Comparison of ENCODE assay signal across 10 cellular contexts in the genomic region with DNA sequence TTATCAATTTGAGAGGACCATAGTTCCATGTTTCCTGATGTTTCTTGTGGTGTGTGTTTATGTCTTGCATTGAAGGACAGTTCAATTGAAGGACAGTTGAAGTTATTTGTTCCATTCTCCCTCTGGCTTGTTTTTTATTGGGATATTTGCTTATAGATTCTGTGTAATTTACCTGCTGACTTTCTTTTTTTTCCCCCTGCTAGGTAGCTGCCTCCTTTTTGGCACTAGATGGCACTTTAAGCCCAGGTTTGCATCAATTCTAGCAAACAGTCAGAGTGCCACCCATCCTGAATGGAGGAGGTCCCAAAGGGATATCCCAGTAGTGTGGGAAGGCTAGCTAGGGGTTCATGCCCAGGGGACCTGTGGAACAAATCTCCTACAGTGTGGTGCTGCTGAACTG.
DNase-seq lines count a peak whose midpoint lies in the region; ATAC-seq and TF ChIP-seq lines count a peak whose summit lies in the region.
"Had no signal": no experiment of that assay in that cellular context is flagged by ENCODE, and none has a peak within 500 bp of the region (broad histone marks: within the 10 kb centered on the region; RNA-seq: fewer than 3 reads in every experiment).

No MANE protein-coding gene starts in this region.

- H2AFZ ChIP-seq in MM.1S (ENCODE audit: low read length) (no peak overlapping the region), PC-3 (ENCODE audit: low read length) (no peak overlapping the region)

- H4K20me1 ChIP-seq in MM.1S (ENCODE audit: insufficient read depth, low read length) = no peaks in the 10 kb centered on the region
- no peaks in the 10 kb centered on the region for H4K20me1 ChIP-seq in PC-3 (ENCODE audit: low read length)

- peaks cover 0 to 1% of the 10 kb centered on the region in 2 donors for H3K4me1 Mint-ChIP-seq in immature natural killer cell
- H3K4me1 Mint-ChIP-seq in nephron progenitor cell = no peaks in the 10 kb centered on the region
- H3K4me1 Mint-ChIP-seq in naive thymus-derived CD4-positive, alpha-beta T cell = peaks cover 0 to 4% (median 0%) of the 10 kb centered on the region in 7 donors

- H3K9ac ChIP-seq in MM.1S (ENCODE audit: low read length) (no peak overlapping the region), PC-3 (ENCODE audit: low read length) (no peak overlapping the region)

- H3K4me1 ChIP-seq in MM.1S (ENCODE audit: low read length) (no peaks in the 10 kb centered on the region), PC-3 (ENCODE audit: insufficient read depth, low read length) (no peaks in the 10 kb centered on the region)
- H3K4me1 ChIP-seq in naive thymus-derived CD4-positive, alpha-beta T cell (ENCODE audit: control insufficient read depth in 2 of 2, insufficient read depth in 2 of 2, low read length in 2 of 2) = no peaks in the 10 kb centered on the region

- H3K36me3 ChIP-seq in MM.1S (replicated peaks; ENCODE audit: insufficient read depth, low read length) (no peaks in the 10 kb centered on the region), PC-3 (ENCODE audit: low read depth, low read length) (no peaks in the 10 kb centered on the region)
- H3K36me3 ChIP-seq in naive thymus-derived CD4-positive, alpha-beta T cell (ENCODE audit: control insufficient read depth in 2 of 3, insufficient read depth in 3 of 3, low read length in 3 of 3) = no peaks in the 10 kb centered on the region

- ATAC-seq in PC-3 = peak; percentile 74
- ATAC-seq in naive thymus-derived CD4-positive, alpha-beta T cell = no peak
- ATAC-seq: activated CD8-positive, alpha-beta T cell treated with anti-CD3 and anti-CD28 coated beads, Interleukin-2, amount 10 ng/mL, durations not matched to agents 7 days and 5 days had no signal

- H3K36me3 Mint-ChIP-seq in immature natural killer cell (peaks cover 20 to 24% (median 20%) of the 10 kb centered on the region in 3 donors), nephron progenitor cell (ENCODE audit: low read depth) (peaks cover 6% of the 10 kb centered on the region)
- peaks cover 0 to 8% (median 0%) of the 10 kb centered on the region in 5 donors for H3K36me3 Mint-ChIP-seq in naive thymus-derived CD4-positive, alpha-beta T cell

- H3K4me2 ChIP-seq in MM.1S (ENCODE audit: low read depth, low read length) (no peak overlapping the region), PC-3 (ENCODE audit: low read length) (no peak overlapping the region)

- H3K4me3 ChIP-seq in MM.1S (ENCODE audit: low read length) (no peak overlapping the region), PC-3 (ENCODE audit: low read length) (no peak overlapping the region)
- H3K4me3 ChIP-seq in naive thymus-derived CD4-positive, alpha-beta T cell (ENCODE audit: low read length) = no peak overlapping the region

- no peaks in the 10 kb centered on the region for H3K27me3 ChIP-seq in MM.1S (replicated peaks; ENCODE audit: insufficient read depth, low read length)
- H3K27me3 ChIP-seq in PC-3 (ENCODE audit: low read length) = no peaks in the 10 kb centered on the region; the same call in 1 of the 2 replicates
- H3K27me3 ChIP-seq in naive thymus-derived CD4-positive, alpha-beta T cell (ENCODE audit: control insufficient read depth in 2 of 2, insufficient read depth in 2 of 2, low read length in 2 of 2) = peaks cover 0 to 3% of the 10 kb centered on the region in 2 donors

- no peak overlapping the region for H3K27ac ChIP-seq in MM.1S (ENCODE audit: low read length)
- no peak overlapping the region for H3K27ac ChIP-seq in PC-3 (ENCODE audit: low read length)
- H3K27ac ChIP-seq in naive thymus-derived CD4-positive, alpha-beta T cell (ENCODE audit: low read depth, low read length) = no peak overlapping the region

- no peak overlapping the region for H3K4me3 Mint-ChIP-seq in immature natural killer cell
- no peak overlapping the region for H3K4me3 Mint-ChIP-seq in nephron progenitor cell
- no peak overlapping the region for H3K4me3 Mint-ChIP-seq in naive thymus-derived CD4-positive, alpha-beta T cell
- H3K4me3 Mint-ChIP-seq: activated CD8-positive, alpha-beta T cell treated with anti-CD3 and anti-CD28 coated beads, Interleukin-2, amount 10 ng/mL, durations not matched to agents 7 days and 5 days had no signal

- H3K9me3 ChIP-seq in MM.1S (replicated peaks; ENCODE audit: insufficient read depth, low read length) = no peaks in the 10 kb centered on the region
- no peaks in the 10 kb centered on the region for H3K9me3 ChIP-seq in PC-3 (ENCODE audit: low read length)
- peaks cover 0 to 4% (median 0%) of the 10 kb centered on the region in 3 experiments for H3K9me3 ChIP-seq in naive thymus-derived CD4-positive, alpha-beta T cell (ENCODE audit: control insufficient read depth in 2 of 3, low read length in 3 of 3)

- H3F3A ChIP-seq in MM.1S (ENCODE audit: insufficient read depth, low read length) = no peaks in the 10 kb centered on the region
- H3F3A ChIP-seq in PC-3 (ENCODE audit: low read length, unreplicated experiment) = no peaks in the 10 kb centered on the region

- H3K9me3 Mint-ChIP-seq in immature natural killer cell (peaks cover 14 to 33% (median 26%) of the 10 kb centered on the region in 6 donors), nephron progenitor cell (peaks cover 65% of the 10 kb centered on the region)
- H3K9me3 Mint-ChIP-seq in naive thymus-derived CD4-positive, alpha-beta T cell = peaks cover 0 to 37% (median 12%) of the 10 kb centered on the region in 11 donors

- CTCF ChIA-PET in PC-3 (lab: Charles Lee) = no interaction called here
- CTCF ChIA-PET in naive thymus-derived CD4-positive, alpha-beta T cell (lab: Charles Lee) = no interaction called here

- POLR2A ChIA-PET in PC-3 (lab: Charles Lee; ENCODE audit: unreplicated experiment) = no interaction called here
- POLR2A ChIA-PET in naive thymus-derived CD4-positive, alpha-beta T cell (lab: Charles Lee) = no interaction called here

- no peaks in the 10 kb centered on the region for H3K79me2 ChIP-seq in MM.1S (ENCODE audit: low read length)
- no peaks in the 10 kb centered on the region for H3K79me2 ChIP-seq in PC-3 (ENCODE audit: low read length)

- peak; percentile 74 for TF ChIP-seq CTCF in MM.1S (IDR thresholded peaks at IDR 0.05; ENCODE audit: low read length)
- peak; percentile 84 for TF ChIP-seq CTCF in PC-3 (conservative IDR thresholded peaks at IDR 0.05; ENCODE audit: low read depth, low read length)
- no peak for TF ChIP-seq CTCF in nephron progenitor cell (IDR thresholded peaks at IDR 0.05)

- H3K27me3 Mint-ChIP-seq in immature natural killer cell (ENCODE audit: low read depth in 3 of 3) = peaks cover 1 to 10% (median 2%) of the 10 kb centered on the region in 3 donors
- H3K27me3 Mint-ChIP-seq in nephron progenitor cell (ENCODE audit: low read depth, poor library complexity) = no peaks in the 10 kb centered on the region
- peaks cover 5 to 35% (median 32%) of the 10 kb centered on the region in 5 donors for H3K27me3 Mint-ChIP-seq in naive thymus-derived CD4-positive, alpha-beta T cell

- H3K9me2 ChIP-seq in MM.1S (replicated peaks; ENCODE audit: insufficient read depth, low read length) = no peaks in the 10 kb centered on the region
- H3K9me2 ChIP-seq in PC-3 (replicated peaks; ENCODE audit: low read length) = no peaks in the 10 kb centered on the region

- peak overlapping the region in 5 of 6 donors; percentile 5 to 70 (median 44) for H3K27ac Mint-ChIP-seq in immature natural killer cell
- no peak overlapping the region for H3K27ac Mint-ChIP-seq in nephron progenitor cell
- peak overlapping the region in 1 of 9 donors; percentile 38 for H3K27ac Mint-ChIP-seq in naive thymus-derived CD4-positive, alpha-beta T cell
- H3K27ac Mint-ChIP-seq: activated CD8-positive, alpha-beta T cell treated with anti-CD3 and anti-CD28 coated beads, Interleukin-2, amount 10 ng/mL, durations not matched to agents 7 days and 5 days had no signal

- intact Hi-C loops in PC-3 (cut with micrococcal nuclease) = loop anchor here (1.0 to 5.0 kb wide), 2 partner anchors 278 to 462 kb away; no protein-coding TSS in a partner anchor
- intact Hi-C loops in naive thymus-derived CD4-positive, alpha-beta T cell (cut with micrococcal nuclease) = no loop called here

- BruUV-seq in PC-3 (replicated peaks; lab: Mats Ljungman, UMichigan) = no TSS peak

- DNase-seq in EH (ENCODE audit: low read depth) = peak; percentile 24
- DNase-seq in MM.1S = peak; percentile 45
- DNase-seq in PC-3 = peak; percentile 71
- peak; percentile 16 to 41 (median 38) for DNase-seq in immature natural killer cell
- no peak for DNase-seq in activated CD4-positive, alpha-beta T cell treated with anti-CD3 and anti-CD28 coated beads for 48 hours
- no peak for DNase-seq in superior temporal gyrus (ENCODE audit: extremely low spot score)
- DNase-seq in nephron progenitor cell = no peak
- DNase-seq in naive thymus-derived CD4-positive, alpha-beta T cell = no peak
- DNase-seq: activated CD8-positive, alpha-beta T cell treated with anti-CD3 and anti-CD28 coated beads, Interleukin-2, amount 10 ng/mL, durations not matched to agents 7 days and 5 days; effector CD8-positive, alpha-beta T cell had no signal

Comparison
In these comparisons a context has a peak if more than half of its experiments do, and no peak if none do; other contexts are left out.
1. DNase-seq: peak in EH (single experiment), MM.1S (single experiment), PC-3 (single experiment) and immature natural killer cell (3 of 3); none in activated CD4-positive, alpha-beta T cell treated with anti-CD3 and anti-CD28 coated beads for 48 hours (single experiment), superior temporal gyrus (single experiment), nephron progenitor cell (single experiment) and naive thymus-derived CD4-positive, alpha-beta T cell (0 of 9).